12 cellular contexts compared by ENCODE assay signal in the genomic region with DNA sequence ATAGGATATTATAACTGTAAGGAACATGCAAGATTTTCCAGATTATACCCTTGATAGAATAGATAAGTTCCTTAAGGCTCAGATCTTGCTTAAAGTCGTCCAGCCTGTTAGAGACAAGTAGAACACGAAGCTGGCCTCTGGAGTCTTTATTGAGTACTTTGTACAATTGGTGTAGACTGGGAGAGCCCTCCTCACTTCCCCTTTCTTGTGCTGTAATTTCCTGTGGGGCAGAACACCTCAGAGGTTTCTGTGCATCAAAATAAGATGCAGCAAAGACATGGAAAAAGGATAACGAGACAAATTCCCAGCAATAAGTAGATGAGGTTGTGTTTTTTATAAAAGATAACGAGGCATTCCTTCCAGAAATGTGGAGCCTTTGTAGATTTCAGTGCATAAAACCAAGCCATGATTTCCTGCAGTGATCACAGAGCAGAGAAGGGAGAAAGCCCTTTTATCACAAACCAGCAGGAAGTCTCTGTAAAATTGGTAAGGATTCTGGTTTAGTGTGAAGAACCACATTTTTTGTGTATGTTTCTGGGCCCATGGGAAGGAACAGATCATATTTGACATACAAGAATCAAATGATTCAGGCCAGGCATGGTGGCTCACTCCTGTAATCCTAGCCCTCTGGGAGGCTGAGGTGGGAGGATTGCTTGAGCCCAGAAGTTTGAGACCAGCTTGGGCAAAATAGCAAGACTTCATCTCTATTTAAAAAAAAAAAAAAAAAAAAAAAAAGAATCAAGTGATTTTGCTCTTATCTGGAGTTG. TPM values are rescaled to one million over a fixed set of nuclear protein-coding genes. Genes with fewer than 3 reads are reported as not detected.
DNase-seq lines count a peak whose midpoint lies in the region; ATAC-seq and TF ChIP-seq lines count a peak whose summit lies in the region.
"Had no signal": no experiment of that assay in that cellular context is flagged by ENCODE, and none has a peak within 500 bp of the region (broad histone marks: within the 10 kb centered on the region; RNA-seq: fewer than 3 reads in every experiment).

No MANE protein-coding gene starts in this region.

- no peaks in the 10 kb centered on the region for H4K20me1 ChIP-seq in OCI-LY7 (ENCODE audit: insufficient read depth, low read length)

- no peak overlapping the region for H3K27ac ChIP-seq in CD8-positive, alpha-beta T cell (ENCODE audit: low read depth, low read length)
- H3K27ac ChIP-seq in OCI-LY7 (ENCODE audit: low read depth, low read length, poor library complexity, severe bottlenecking) (no peak overlapping the region), mesodermal cell (ENCODE audit: low read depth, low read length, severe bottlenecking) (peak overlapping the region; percentile 49)
- H3K27ac ChIP-seq: GM23248 had no signal

- no peak overlapping the region for H3K4me3 ChIP-seq in CD8-positive, alpha-beta T cell (ENCODE audit: low read depth, low read length)
- H3K4me3 ChIP-seq in OCI-LY7 (ENCODE audit: low read depth, low read length, poor library complexity, severe bottlenecking) (no peak overlapping the region), mesodermal cell (ENCODE audit: extremely low read depth, insufficient read depth, low read length, poor library complexity, severe bottlenecking) (no peak overlapping the region), foreskin fibroblast (ENCODE audit: low read depth in 1 of 2, low read length in 2 of 2) (no peak overlapping the region)
- H3K4me3 ChIP-seq: GM23248 had no signal

- CTCF ChIA-PET in CD8-positive, alpha-beta T cell (lab: Charles Lee): interaction anchor here (1.1 to 1.7 kb wide), 3 partner anchors 299 to 303 kb away, joined by 3 to 7 read pairs (median 3); no protein-coding TSS in a partner anchor
- CTCF ChIA-PET in OCI-LY7 (lab: Charles Lee; ENCODE audit: unreplicated experiment): no interaction called here

- no peaks in the 10 kb centered on the region for H3K9me3 Mint-ChIP-seq in CD8-positive, alpha-beta T cell
- H3K9me3 Mint-ChIP-seq: endodermal cell; stimulated activated naive CD8-positive, alpha-beta T cell treated with anti-CD3 and anti-CD28 coated beads, Interleukin-15, amount 100 ng/mL, for 72 hours had no signal

- no peaks in the 10 kb centered on the region for H3K9me3 ChIP-seq in CD8-positive, alpha-beta T cell (ENCODE audit: low read length)
- H3K9me3 ChIP-seq in OCI-LY7 (ENCODE audit: low read length) (no peaks in the 10 kb centered on the region), mesodermal cell (ENCODE audit: control insufficient read depth, low read length) (no peaks in the 10 kb centered on the region)

- H3K9me2 ChIP-seq in OCI-LY7 (ENCODE audit: insufficient read depth, low read length): no peaks in the 10 kb centered on the region

- peaks cover 17% of the 10 kb centered on the region for H3K4me1 Mint-ChIP-seq in CD8-positive, alpha-beta T cell (ENCODE audit: low read depth)

- POLR2A ChIA-PET in CD8-positive, alpha-beta T cell (lab: Charles Lee): no interaction called here
- POLR2A ChIA-PET in OCI-LY7 (lab: Charles Lee): interaction anchor here (0.5 to 0.7 kb wide), 2 partner anchors 887 to 1642 kb away, joined by 3 to 6 read pairs; no protein-coding TSS in a partner anchor

- peaks cover 16% of the 10 kb centered on the region for H3K4me1 ChIP-seq in CD8-positive, alpha-beta T cell (ENCODE audit: insufficient read depth, low read length)
- H3K4me1 ChIP-seq in OCI-LY7 (ENCODE audit: insufficient read depth, low read length, poor library complexity, severe bottlenecking) (peaks cover 17% of the 10 kb centered on the region), mesodermal cell (ENCODE audit: control insufficient read depth, insufficient read depth, low read length, poor library complexity, severe bottlenecking) (peaks cover 26% of the 10 kb centered on the region)

- DNase-seq in CD8-positive, alpha-beta T cell: no peak
- DNase-seq in OCI-LY7 (ENCODE audit: low spot score): peak; percentile 63
- DNase-seq in GM19238 (ENCODE audit: insufficient read length, low spot score): no peak
- no peak for DNase-seq in foreskin fibroblast
- DNase-seq in AG20443 (ENCODE audit: low spot score): no peak
- DNase-seq: endodermal cell; GM23248; NCI-H1436; stimulated activated naive CD8-positive, alpha-beta T cell treated with anti-CD3 and anti-CD28 coated beads, Interleukin-15, amount 100 ng/mL, for 72 hours had no signal

- ATAC-seq in CD8-positive, alpha-beta T cell: no peak
- ATAC-seq in GM21825 (IDR thresholded peaks at IDR 0.05; ENCODE audit: unreplicated experiment) (peak; percentile 55), HG03571 (IDR thresholded peaks at IDR 0.05; ENCODE audit: unreplicated experiment) (no peak)
- ATAC-seq: stimulated activated naive CD8-positive, alpha-beta T cell treated with anti-CD3 and anti-CD28 coated beads, Interleukin-15, amount 100 ng/mL, for 72 hours had no signal

- intact Hi-C loops in CD8-positive, alpha-beta T cell (cut with DNase I, micrococcal nuclease): loop anchor here in 1 of 2 experiments (2.0 kb wide), 1 partner anchor 117 kb away; no protein-coding TSS in a partner anchor
- intact Hi-C loops in OCI-LY7 (cut with micrococcal nuclease; ENCODE audit: unreplicated experiment): no loop called here

- H3K4me3 Mint-ChIP-seq in CD8-positive, alpha-beta T cell: peak overlapping the region; percentile 1
- H3K4me3 Mint-ChIP-seq: endodermal cell had no signal

- WGBS in mesodermal cell (ENCODE audit: insufficient coverage in 2 of 2), 2 experiments: 88 to 94% methylated on average over 2 of the region's 4 CpGs

- peak overlapping the region; percentile 86 for H2AFZ ChIP-seq in OCI-LY7 (ENCODE audit: low read length)
- H2AFZ ChIP-seq: GM23248 had no signal

- no peaks in the 10 kb centered on the region for H3K36me3 ChIP-seq in CD8-positive, alpha-beta T cell (ENCODE audit: insufficient read depth, low read length)
- H3K36me3 ChIP-seq in OCI-LY7 (ENCODE audit: insufficient read depth, low read length): no peaks in the 10 kb centered on the region
- no peaks in the 10 kb centered on the region for H3K36me3 ChIP-seq in mesodermal cell (ENCODE audit: control insufficient read depth, insufficient read depth, low read length)

- no peaks in the 10 kb centered on the region for H3K79me2 ChIP-seq in OCI-LY7 (ENCODE audit: insufficient read depth, low read depth, low read length)

- no peak overlapping the region for H3K27ac Mint-ChIP-seq in CD8-positive, alpha-beta T cell
- H3K27ac Mint-ChIP-seq: endodermal cell had no signal

- no peaks in the 10 kb centered on the region for H3K36me3 Mint-ChIP-seq in CD8-positive, alpha-beta T cell

- H3K27me3 ChIP-seq in CD8-positive, alpha-beta T cell (ENCODE audit: insufficient read depth, low read length): no peaks in the 10 kb centered on the region

- no TSS peak for BruUV-seq in OCI-LY7 (replicated peaks; lab: Mats Ljungman, UMichigan)

- no peaks in the 10 kb centered on the region for H3K27me3 Mint-ChIP-seq in CD8-positive, alpha-beta T cell (ENCODE audit: low read depth)

- H3K4me2 ChIP-seq in OCI-LY7 (ENCODE audit: low read length): peak overlapping the region; percentile 39

- TF ChIP-seq CTCF in CD8-positive, alpha-beta T cell (IDR thresholded peaks at IDR 0.05): no peak
- no peak for TF ChIP-seq CTCF in OCI-LY7 (conservative IDR thresholded peaks at IDR 0.05; ENCODE audit: low read length)
- no peak for TF ChIP-seq CTCF in foreskin fibroblast (IDR thresholded peaks at IDR 0.05; ENCODE audit: low read depth, low read length)

RNA-seq across cellular contexts. Expression of a gene that starts 18.0 kb away (rescaled TPM):
- total RNA-seq in CD8-positive, alpha-beta T cell: not detected
- not detected in 2 replicates for total RNA-seq in OCI-LY7 (2014; rRNA removed; shearing (Covaris generic))
- 0.25 TPM in 1 of 2 replicates, not detected in the other for total RNA-seq in OCI-LY7 (2022)
- polyA plus RNA-seq in mesodermal cell (2013, experiment 1 of 2): 0.41 TPM
- 0.81 TPM for polyA plus RNA-seq in mesodermal cell (2013, experiment 2 of 2)

RNA-seq across cellular contexts. Expression of a gene that starts 42.6 kb away (rescaled TPM):
- not detected for total RNA-seq in CD8-positive, alpha-beta T cell
- total RNA-seq in OCI-LY7 (2014; rRNA removed; shearing (Covaris generic)): not detected in 2 replicates
- not detected in 2 replicates for total RNA-seq in OCI-LY7 (2022)
- not detected for polyA plus RNA-seq in mesodermal cell (2013, experiment 1 of 2)
- polyA plus RNA-seq in mesodermal cell (2013, experiment 2 of 2): not detected
- total RNA-seq: endodermal cell, GM23248 had no signal
- polyA plus RNA-seq: GM23248 had no signal
